Comparison of ENCODE assay signal across 16 cellular contexts in the genomic region with DNA sequence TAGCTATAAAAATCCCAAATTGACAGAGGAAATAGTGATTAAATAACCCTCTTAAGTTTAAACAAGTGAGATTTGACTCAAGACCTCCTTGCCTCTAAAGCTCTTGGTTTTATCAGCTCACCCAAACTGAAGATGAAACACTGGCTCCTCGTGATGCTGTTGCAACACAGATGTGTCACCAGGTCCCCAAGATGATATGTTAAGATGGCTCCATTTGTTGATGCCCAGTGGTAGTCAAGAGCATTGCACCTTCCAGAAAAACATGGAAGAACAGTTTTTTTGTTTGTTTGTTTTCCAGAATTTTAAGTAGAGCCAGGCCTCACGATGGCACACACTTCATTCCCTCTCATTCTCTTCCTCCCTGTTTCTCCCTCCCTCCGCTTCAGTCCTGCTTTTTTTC.
A peak's percentile ranks its signal among the peaks of the same experiment; 100 is the strongest.
DNase-seq lines count a peak whose midpoint lies in the region; ATAC-seq and TF ChIP-seq lines count a peak whose summit lies in the region.
"Had no signal": no experiment of that assay in that cellular context is flagged by ENCODE, and none has a peak within 500 bp of the region (broad histone marks: within the 10 kb centered on the region; RNA-seq: fewer than 3 reads in every experiment).

No MANE protein-coding gene starts in this region.

- H3K36me3 ChIP-seq in cardiac muscle cell (no peaks in the 10 kb centered on the region), heart right ventricle (no peaks in the 10 kb centered on the region), OCI-LY3 (replicated peaks; ENCODE audit: low read depth, low read length) (peaks cover 27% of the 10 kb centered on the region), upper lobe of right lung (no peaks in the 10 kb centered on the region)

- H3K9me3 ChIP-seq in cardiac muscle cell (ENCODE audit: low read depth) (no peaks in the 10 kb centered on the region), heart right ventricle (peaks cover 0 to under 1% (median 0%) of the 10 kb centered on the region in 11 donors), OCI-LY3 (ENCODE audit: insufficient read depth, low read length) (no peaks in the 10 kb centered on the region), upper lobe of right lung (no peaks in the 10 kb centered on the region)

- no peak overlapping the region for H3K9ac ChIP-seq in OCI-LY3 (ENCODE audit: low read length)

- ATAC-seq in heart right ventricle (no peak), upper lobe of right lung (no peak)
- ATAC-seq: activated T-helper 17 cell treated with anti-CD3 and anti-CD28 coated beads, Interleukin-2, amount 50 U/mL, for 72 hours; stimulated activated naive CD8-positive, alpha-beta T cell treated with anti-CD3 and anti-CD28 coated beads, Interleukin-15, amount 100 ng/mL, for 72 hours had no signal

- 0 out of 2 replicates have a peak overlapping the region, but pooled peaks have one; percentile 9 for H2AFZ ChIP-seq in OCI-LY3 (ENCODE audit: low read depth, low read length)

- intact Hi-C loops in heart right ventricle (cut with DNase I) = loop anchor here in 1 of 10 donors (10.0 kb wide), 1 partner anchor 124 kb away; no protein-coding TSS in a partner anchor
- intact Hi-C loops in upper lobe of right lung (cut with DNase I) = no loop called here

- no peaks in the 10 kb centered on the region for H4K20me1 ChIP-seq in OCI-LY3 (ENCODE audit: insufficient read depth, low read length)

- H3K4me1 ChIP-seq in cardiac muscle cell (ENCODE audit: low read depth) = peaks cover 10% of the 10 kb centered on the region
- H3K4me1 ChIP-seq in heart right ventricle = peaks cover 0 to 11% (median 4%) of the 10 kb centered on the region in 9 donors
- peaks cover 56% of the 10 kb centered on the region for H3K4me1 ChIP-seq in OCI-LY3 (ENCODE audit: low read length)
- no peaks in the 10 kb centered on the region for H3K4me1 ChIP-seq in upper lobe of right lung

- H3K27me3 ChIP-seq in cardiac muscle cell (no peaks in the 10 kb centered on the region), heart right ventricle (no peaks in the 10 kb centered on the region), OCI-LY3 (ENCODE audit: low read depth, low read length) (no peaks in the 10 kb centered on the region), upper lobe of right lung (no peaks in the 10 kb centered on the region)

- H3K79me2 ChIP-seq in OCI-LY3 (ENCODE audit: low read length) = no peaks in the 10 kb centered on the region

- H3K4me2 ChIP-seq in OCI-LY3 (ENCODE audit: low read length) = no peak overlapping the region

- peak; percentile 8 for TF ChIP-seq CTCF in cardiac muscle cell (IDR thresholded peaks at IDR 0.05; ENCODE audit: low read depth, low read length)
- TF ChIP-seq CTCF in heart right ventricle (IDR thresholded peaks at IDR 0.05) = no peak
- peak; percentile 32; the same call in 1 of the 2 replicates for TF ChIP-seq CTCF in OCI-LY3 (IDR thresholded peaks at IDR 0.05; ENCODE audit: low read depth, low read length)
- peak; percentile 26 for TF ChIP-seq CTCF in epithelial cell of proximal tubule (conservative IDR thresholded peaks at IDR 0.05; ENCODE audit: low read depth, low read length)
- TF ChIP-seq CTCF in upper lobe of right lung (IDR thresholded peaks at IDR 0.05) = no peak

- H3K4me3 ChIP-seq in cardiac muscle cell (no peak overlapping the region), heart right ventricle (no peak overlapping the region), OCI-LY3 (ENCODE audit: low read length) (no peak overlapping the region), epithelial cell of proximal tubule (ENCODE audit: low read depth, low read length) (no peak overlapping the region), upper lobe of right lung (no peak overlapping the region)

- 89 to 96% methylated on average over 3 of the region's 3 CpGs for WGBS in heart right ventricle, 2 donors

- peak in 1 of 2 donors; percentile 6 for DNase-seq in cardiac muscle cell (ENCODE audit: low read depth in 1 of 2, low spot score in 1 of 2)
- no peak for DNase-seq in heart right ventricle
- no peak for DNase-seq in epithelial cell of proximal tubule (ENCODE audit: low read depth)
- no peak for DNase-seq in upper lobe of right lung
- DNase-seq in NCI-H774 (lab: John Stamatoyannopoulos, UW) = no peak
- DNase-seq in effector CD8-positive, alpha-beta T cell (lab: John Stamatoyannopoulos, UW) = no peak
- DNase-seq in activated CD8-positive, alpha-beta memory T cell treated with anti-CD3 and anti-CD28 coated beads for 24 hours = no peak
- DNase-seq: activated CD4-positive, alpha-beta memory T cell treated with anti-CD3 and anti-CD28 coated beads for 36 hours; COR-L47; KBM-7; NCI-H187 treated with DMSO at 0.1 percent for 48 hours; occipital lobe; small intestine; stimulated activated naive CD8-positive, alpha-beta T cell treated with anti-CD3 and anti-CD28 coated beads, Interleukin-15, amount 100 ng/mL, for 72 hours had no signal

- H3K27ac ChIP-seq in cardiac muscle cell (no peak overlapping the region), heart right ventricle (no peak overlapping the region), OCI-LY3 (ENCODE audit: low read length) (0 out of 2 replicates have a peak overlapping the region, but pooled peaks have one; percentile 0), upper lobe of right lung (no peak overlapping the region)

Comparison
In these comparisons a context has a peak if more than half of its experiments do, and no peak if none do; other contexts are left out.
1. CTCF ChIP-seq: peak in cardiac muscle cell (single experiment), OCI-LY3 (single experiment) and epithelial cell of proximal tubule (single experiment); none in heart right ventricle (0 of 9) and upper lobe of right lung (single experiment).